Comparison of ENCODE assay signal across 8 cellular contexts in the genomic region with DNA sequence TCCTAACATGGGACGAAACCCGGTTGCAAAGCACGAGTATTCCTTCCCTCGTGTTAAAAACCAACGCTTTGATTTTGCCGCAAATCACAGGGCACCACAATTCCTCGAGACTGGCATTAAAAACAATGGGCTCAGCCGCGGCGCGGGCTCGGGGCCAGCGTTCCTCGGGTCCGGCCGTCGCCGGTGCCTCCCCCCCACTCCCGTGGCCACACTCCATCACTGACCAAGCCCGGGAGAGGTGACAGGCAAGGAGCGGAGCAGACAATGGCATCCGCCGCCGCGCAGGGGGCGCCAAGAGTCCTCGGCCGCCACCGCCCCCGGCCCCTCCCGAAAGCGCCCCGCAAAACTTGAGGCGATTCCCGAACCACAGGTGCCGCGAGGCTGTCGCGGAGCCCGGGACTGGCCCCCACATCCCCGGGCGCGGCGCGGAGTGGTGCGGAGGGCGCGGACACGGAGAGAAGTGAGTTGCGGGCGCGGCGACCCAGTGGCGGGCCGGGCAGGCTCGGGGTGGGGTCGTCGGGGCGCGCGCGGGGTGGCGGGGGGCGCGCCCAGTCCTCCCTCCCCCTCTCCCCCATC. TPM values are rescaled to one million over a fixed set of nuclear protein-coding genes. Genes with fewer than 3 reads are reported as not detected.
DNase-seq lines count a peak whose midpoint lies in the region; ATAC-seq, FAIRE-seq and TF ChIP-seq lines count a peak whose summit lies in the region.

No MANE protein-coding gene starts in this region.

- POLR2A ChIA-PET in MCF 10A (lab: Yijun Ruan, JAX), result interaction anchor here (1.2 to 2.2 kb wide), 3 partner anchors 64 to 865 kb away, joined by 3 to 20 read pairs (median 12); a partner anchor contains a TSS

- H3K27me3 Mint-ChIP-seq in Calu3 (ENCODE audit: unreplicated experiment) (no peaks in the 10 kb centered on the region), MCF 10A (ENCODE audit: insufficient read depth, unreplicated experiment) (peaks cover 34% of the 10 kb centered on the region)

- 0 to 1% (median 1%) methylated on average over 19 to 65 of the region's 65 CpGs for whole genome bisulfite sequencing in small intestine, 3 donors

- H3K4me3 ChIP-seq in iPS-20b (ENCODE audit: low read length) (peak overlapping the region; percentile 97), small intestine (ENCODE audit: low read depth in 1 of 2, low read length in 2 of 2) (peak overlapping the region; percentile 69 to 83)

- peak overlapping the region; percentile 94 for H3K4me3 Mint-ChIP-seq in Calu3 (ENCODE audit: low read depth, unreplicated experiment)
- peak overlapping the region; percentile 93 for H3K4me3 Mint-ChIP-seq in MCF 10A (ENCODE audit: unreplicated experiment)

- FAIRE-seq in small intestine (lab: Jason Lieb, UNC), result no peak
- no peak for FAIRE-seq in H54 (lab: Jason Lieb, UNC)

- DNase-seq in Calu3 (peak; percentile 73), HuH-7 (ENCODE audit: low spot score) (peak; percentile 24), UCSD-AML1 (lab: John Stamatoyannopoulos, UW; ENCODE audit: unreplicated experiment) (peak; percentile 28), MCF 10A (ENCODE audit: unreplicated experiment) (peak; percentile 39), small intestine (peak; percentile 21), H54 (ENCODE audit: insufficient read length, low spot score) (no peak)

- H3K27me3 ChIP-seq in iPS-20b (ENCODE audit: insufficient read depth, low read length) (no peaks in the 10 kb centered on the region), small intestine (ENCODE audit: control insufficient read depth in 2 of 2, insufficient read depth in 2 of 2, low read length in 2 of 2) (no peaks in the 10 kb centered on the region)

- peaks cover 48% of the 10 kb centered on the region for H3K36me3 ChIP-seq in iPS-20b (ENCODE audit: insufficient read depth, low read depth, low read length)
- H3K36me3 ChIP-seq in small intestine (ENCODE audit: control insufficient read depth in 2 of 2, insufficient read depth in 2 of 2, low read length in 2 of 2), result no peaks in the 10 kb centered on the region

- H3K9ac ChIP-seq in iPS-20b (ENCODE audit: low read depth, low read length), result peak overlapping the region; percentile 96

- no peaks in the 10 kb centered on the region for H3K9me3 Mint-ChIP-seq in Calu3 (ENCODE audit: low read depth, unreplicated experiment)
- H3K9me3 Mint-ChIP-seq in MCF 10A (ENCODE audit: unreplicated experiment), result no peaks in the 10 kb centered on the region

- H3K4me1 ChIP-seq in iPS-20b (ENCODE audit: insufficient read depth, low read length), result peaks cover 16% of the 10 kb centered on the region; the same call in 1 of the 2 replicates
- H3K4me1 ChIP-seq in small intestine (ENCODE audit: control insufficient read depth in 2 of 2, insufficient read depth in 1 of 2, low read depth in 1 of 2, low read length in 1 of 2), result no peaks in the 10 kb centered on the region

- TF ChIP-seq CTCF in Calu3 (IDR thresholded peaks at IDR 0.05; ENCODE audit: unreplicated experiment) (peak; percentile 45), MCF 10A (IDR thresholded peaks at IDR 0.05; ENCODE audit: unreplicated experiment) (no peak)

- intact Hi-C loops in Calu3 (cut with micrococcal nuclease; ENCODE audit: unreplicated experiment), result loop anchor here (2.0 kb wide), 1 partner anchor 19 kb away; no protein-coding TSS in a partner anchor
- intact Hi-C loops in MCF 10A (cut with micrococcal nuclease), result loop anchor here (5.0 to 10.0 kb wide), 2 partner anchors 62 to 581 kb away; a partner anchor contains a TSS

- ATAC-seq in GM21423 (IDR thresholded peaks at IDR 0.05; ENCODE audit: unreplicated experiment), result peak; percentile 34

- no peak for TF ChIP-seq POLR2A in H54 (IDR thresholded peaks at IDR 0.05; ENCODE audit: low read depth, low read length)

- H3K27ac Mint-ChIP-seq in Calu3 (ENCODE audit: unreplicated experiment) (peak overlapping the region; percentile 94), MCF 10A (ENCODE audit: low read depth, unreplicated experiment) (no peak overlapping the region)

- H3K4me1 Mint-ChIP-seq in Calu3 (ENCODE audit: low read depth, unreplicated experiment), result peaks cover 33% of the 10 kb centered on the region
- peaks cover 6% of the 10 kb centered on the region for H3K4me1 Mint-ChIP-seq in MCF 10A (ENCODE audit: insufficient read depth, unreplicated experiment)

- peak overlapping the region; percentile 94 for H3K27ac ChIP-seq in iPS-20b (ENCODE audit: low read length)
- H3K27ac ChIP-seq in small intestine (ENCODE audit: low read depth in 1 of 2, low read length in 1 of 2), result peak overlapping the region in 1 of 2 donors; percentile 70

- H3K9me3 ChIP-seq in iPS-20b (ENCODE audit: insufficient read depth, low read depth, low read length) (no peaks in the 10 kb centered on the region), small intestine (ENCODE audit: control insufficient read depth, low read depth) (no peaks in the 10 kb centered on the region)

- BruUV-seq in Calu3 (replicated peaks; lab: Mats Ljungman, UMichigan) (no TSS peak), MCF 10A (replicated peaks; lab: Mats Ljungman, UMichigan) (no TSS peak)

- H3K36me3 Mint-ChIP-seq in Calu3 (ENCODE audit: insufficient read depth, unreplicated experiment), result peaks cover 50% of the 10 kb centered on the region
- H3K36me3 Mint-ChIP-seq in MCF 10A (ENCODE audit: insufficient read depth, unreplicated experiment), result no peaks in the 10 kb centered on the region

- CTCF ChIA-PET in Calu3 (lab: Charles Lee) (interaction anchor here (0.8 to 1.1 kb wide), 4 partner anchors 11 to 75 kb away, joined by 3 to 9 read pairs (median 3); no protein-coding TSS in a partner anchor), MCF 10A (lab: Yijun Ruan, JAX) (interaction anchor here (0.7 to 1.1 kb wide), 3 partner anchors 20 to 383 kb away, joined by 3 to 4 read pairs (median 3); no protein-coding TSS in a partner anchor)

RNA-seq across cellular contexts. Expression of a gene that starts 0.4 kb away (rescaled TPM):
- total RNA-seq in Calu3 (2022) (41.4 and 57.5 TPM in 2 replicates), MCF 10A (2022) (8.4 and 9.4 TPM in 2 replicates)
- 10 to 100 TPM in 1 of 3 donors, 1 to 10 TPM in 2; 8.6 to 19.1 (median 9.8) TPM for polyA plus RNA-seq in small intestine
